In genomic region chr13:22866221-22866620, GRCh38 we compare ENCODE assay signal across 9 cellular contexts.
"Had no signal": no experiment of that assay in that cellular context is flagged by ENCODE, and none has a peak within 500 bp of the region (broad histone marks: within the 10 kb centered on the region; RNA-seq: fewer than 3 reads in every experiment).

No MANE protein-coding gene starts in this region.

- H3K4me1 ChIP-seq: HAP-1 had no signal

- ATAC-seq: HCT116, HepG2 had no signal

- FAIRE-seq: HepG2 had no signal

- H2AFZ ChIP-seq: GM23248 had no signal

- H3K36me3 ChIP-seq: HAP-1 had no signal

- H3K27ac ChIP-seq: GM23248, HL-60 had no signal

- H3K9ac ChIP-seq: GM23248 had no signal

- DNase-seq: GM23248, GOT3, H7, HFFc6, KBM-7 had no signal

- H3K4me3 ChIP-seq: GM23248, HAP-1 had no signal
